9 cellular contexts compared by ENCODE assay signal in genomic region chr17:40110457-40110856, GRCh38. TPM values are rescaled to one million over a fixed set of nuclear protein-coding genes. Genes with fewer than 3 reads are reported as not detected.
A peak's percentile ranks its signal among the peaks of the same experiment; 100 is the strongest.
DNase-seq lines count a peak whose midpoint lies in the region; ATAC-seq and TF ChIP-seq lines count a peak whose summit lies in the region.
"Had no signal": no experiment of that assay in that cellular context is flagged by ENCODE, and none has a peak within 500 bp of the region (broad histone marks: within the 10 kb centered on the region; RNA-seq: fewer than 3 reads in every experiment).

No MANE protein-coding gene starts in this region.

- H3K4me3 ChIP-seq in DND-41 (ENCODE audit: low read depth in 1 of 2, low read length in 2 of 2) (no peak overlapping the region), right cardiac atrium (ENCODE audit: low read length) (no peak overlapping the region)

- H3K27ac ChIP-seq in DND-41 (ENCODE audit: low read length) (peak overlapping the region; percentile 70; the same call in 1 of the 2 replicates), right cardiac atrium (ENCODE audit: low read length) (peak overlapping the region; percentile 87)

- H4K20me1 ChIP-seq in DND-41 (ENCODE audit: insufficient read depth, low read length): no peaks in the 10 kb centered on the region

- H3K9me3 ChIP-seq in DND-41 (ENCODE audit: insufficient read depth, low read length, severe bottlenecking) (no peaks in the 10 kb centered on the region), right cardiac atrium (ENCODE audit: control insufficient read depth, low read length) (no peaks in the 10 kb centered on the region)

- H3K27me3 ChIP-seq in DND-41 (ENCODE audit: insufficient read depth, low read length, poor library complexity): no peaks in the 10 kb centered on the region
- H3K27me3 ChIP-seq in right cardiac atrium (ENCODE audit: control insufficient read depth, insufficient read depth): no peaks in the 10 kb centered on the region

- no peaks in the 10 kb centered on the region for H3K36me3 ChIP-seq in DND-41 (ENCODE audit: insufficient read depth, low read length)

- POLR2A ChIA-PET in T-cell (lab: Charles Lee): interaction anchor here in 1 of 2 donors (0.5 kb wide), 1 partner anchor 30 kb away, joined by 3 read pairs; the partner anchor contains the start of gene CASC3

- H3K9me3 Mint-ChIP-seq in T-cell: no peaks in the 10 kb centered on the region

- intact Hi-C loops in right cardiac atrium (cut with DNase I): loop anchor here in 3 of 4 donors (5.0 kb wide), 2 partner anchors 43 to 57 kb away; no protein-coding TSS in a partner anchor

- CTCF ChIA-PET in T-cell (lab: Charles Lee): interaction anchor here in 1 of 2 donors (0.6 to 5.0 kb wide), 5 partner anchors 11 to 235 kb away, joined by 3 to 75 read pairs (median 15); partner anchors contain the start of gene NR1D1

- H3K4me1 ChIP-seq in DND-41 (ENCODE audit: insufficient read depth, low read length) (peaks cover 60% of the 10 kb centered on the region), right cardiac atrium (ENCODE audit: control insufficient read depth, insufficient read depth, low read length) (peaks cover 28% of the 10 kb centered on the region)

- no peak overlapping the region for H3K4me2 ChIP-seq in DND-41 (ENCODE audit: insufficient read depth, low read length)

- H3K27me3 Mint-ChIP-seq in T-cell: no peaks in the 10 kb centered on the region

- H3K36me3 Mint-ChIP-seq in T-cell: no peaks in the 10 kb centered on the region

- no peak overlapping the region for H2AFZ ChIP-seq in DND-41 (ENCODE audit: low read depth, low read length)

- peaks cover 81 to 84% (median 84%) of the 10 kb centered on the region in 3 donors for H3K4me1 Mint-ChIP-seq in T-cell

- H3K79me2 ChIP-seq in DND-41 (ENCODE audit: insufficient read depth, low read length): no peaks in the 10 kb centered on the region

- TF ChIP-seq CTCF in DND-41 (IDR thresholded peaks at IDR 0.05; ENCODE audit: borderline replicate concordance, extremely low read depth, low read length, poor library complexity, severe bottlenecking): no peak

- ATAC-seq in DND-41 (ENCODE audit: insufficient read depth, low read depth): no peak
- no peak for ATAC-seq in T-cell (replicated peaks in 1 of 4)
- no peak for ATAC-seq in right cardiac atrium
- no peak for ATAC-seq in HG03342 (IDR thresholded peaks at IDR 0.05; ENCODE audit: unreplicated experiment)
- no peak for ATAC-seq in GM21619 (IDR thresholded peaks at IDR 0.05; ENCODE audit: unreplicated experiment)

- 31% methylated on average over 1 of the region's 1 CpG for WGBS in right cardiac atrium

- DNase-seq in DND-41: no peak
- DNase-seq in T-cell: no peak
- DNase-seq in right cardiac atrium: no peak
- DNase-seq in retina: peak; percentile 51
- no peak for DNase-seq in NCI-H2196 treated with DMSO at 0.1 percent for 48 hours (lab: John Stamatoyannopoulos, UW; ENCODE audit: unreplicated experiment)
- no peak for DNase-seq in HT-29 (ENCODE audit: low spot score)
- DNase-seq: NCI-H526 had no signal

- H3K9ac ChIP-seq in DND-41 (ENCODE audit: low read depth, low read length): peak overlapping the region; percentile 44; the same call in 1 of the 2 replicates

- peak overlapping the region in 1 of 3 donors; percentile 66 for H3K4me3 Mint-ChIP-seq in T-cell

- peak overlapping the region; percentile 93 to 94 for H3K27ac Mint-ChIP-seq in T-cell

RNA-seq across cellular contexts. Expression of gene NR1D1, which starts 10.1 kb away (rescaled TPM):
- 10 to 100 TPM; 11.5 to 33.6 (median 21.9) TPM for total RNA-seq in T-cell
- 10 to 100 TPM; 10.2 to 25.1 (median 18.8) TPM for total RNA-seq in right cardiac atrium
- 12.3 TPM for polyA plus RNA-seq in right cardiac atrium
- 22.6 and 25.7 TPM in 2 replicates for total RNA-seq in HT-29 (2014; rRNA removed; shearing (Covaris generic))

RNA-seq across cellular contexts. Expression of gene MSL1, which starts 11.3 kb away (rescaled TPM):
- total RNA-seq in T-cell (100 to 1,000 TPM; 106 to 136 (median 115) TPM), right cardiac atrium (10 to 100 TPM; 53.6 to 57.3 (median 55.2) TPM)
- 44.8 TPM for polyA plus RNA-seq in right cardiac atrium
- 44.1 and 47.1 TPM in 2 replicates for total RNA-seq in HT-29 (2014; rRNA removed; shearing (Covaris generic))

RNA-seq across cellular contexts. Expression of gene CASC3, which starts 29.9 kb away (rescaled TPM):
- total RNA-seq in T-cell (100 to 1,000 TPM; 116 to 161 (median 126) TPM), right cardiac atrium (10 to 100 TPM; 50.2 to 56.7 (median 50.7) TPM)
- polyA plus RNA-seq in right cardiac atrium: 23.4 TPM
- 22.9 and 33.3 TPM in 2 replicates for total RNA-seq in HT-29 (2014; rRNA removed; shearing (Covaris generic))

RNA-seq across cellular contexts. Expression of gene THRA, which starts 47.7 kb away (rescaled TPM):
- total RNA-seq in T-cell: 10 to 100 TPM; 30.4 to 54.0 (median 48.9) TPM
- total RNA-seq in right cardiac atrium: 10 to 100 TPM; 80.6 to 99.5 (median 95.9) TPM
- polyA plus RNA-seq in right cardiac atrium: 73.3 TPM
- total RNA-seq in HT-29 (2014; rRNA removed; shearing (Covaris generic)): 31.1 and 33.2 TPM in 2 replicates

RNA-seq across cellular contexts. Expression of gene MED24, which starts 56.2 kb away (rescaled TPM):
- total RNA-seq in T-cell (100 to 1,000 TPM in 1 of 5 donors, 10 to 100 TPM in 4; 75.9 to 104 (median 87.0) TPM), right cardiac atrium (10 to 100 TPM; 54.3 to 60.5 (median 54.7) TPM)
- polyA plus RNA-seq in right cardiac atrium: 45.1 TPM
- 56.3 and 56.6 TPM in 2 replicates for total RNA-seq in HT-29 (2014; rRNA removed; shearing (Covaris generic))
